1 cellular context compared by ENCODE assay signal in genomic region chr13:45162821-45163220, GRCh38.
TF ChIP-seq lines count a peak whose summit lies in the region.

No MANE protein-coding gene starts in this region.

TF ChIP-seq in A549, 52 proteins besides CTCF, POLR2A, EP300 and RAD21 (continued from another document):
- TF ChIP-seq HMGXB4 (CRISPR knock-in tag; IDR thresholded peaks at IDR 0.05; ENCODE audit: borderline replicate concordance) (no peak), BHLHE40 (IDR thresholded peaks at IDR 0.05; ENCODE audit: low read depth, low read length) (no peak)
